Comparison of ENCODE assay signal across 27 cellular contexts in genomic region chr2:179174240-179174639, GRCh38.
"Had no signal": no experiment of that assay in that cellular context is flagged by ENCODE, and none has a peak within 500 bp of the region (broad histone marks: within the 10 kb centered on the region; RNA-seq: fewer than 3 reads in every experiment).

No MANE protein-coding gene starts in this region.

- FAIRE-seq: urothelium cell line had no signal

- ATAC-seq: stimulated activated effector memory CD8-positive, alpha-beta T cell treated with anti-CD3 and anti-CD28 coated beads, Interleukin-12 subunit alpha, Interleukin-12 subunit beta, amount 100 ng/mL, for 72 hours; stimulated activated memory B cell treated with anti-CD40 and anti-IgM and Interleukin-4, amounts not matched to agents 10 μg/mL and 1 μg/mL and 100 μg/mL, for 72 hours; stimulated activated naive B cell treated with anti-CD40 and anti-IgM and Interleukin-4, amounts not matched to agents 10 μg/mL and 1 μg/mL and 100 μg/mL, for 72 hours; stimulated activated naive CD8-positive, alpha-beta T cell treated with anti-CD3 and anti-CD28 coated beads, Interleukin-15, amount 100 ng/mL, for 72 hours; stimulated activated naive CD8-positive, alpha-beta T cell treated with anti-CD3 and anti-CD28 coated beads, Interleukin-15, Interleukin-2, amounts not matched to agents 100 U/mL and 50 U/mL, for 24 hours; upper lobe of right lung had no signal

- H3K4me1 ChIP-seq: suprapubic skin, testis, thyroid gland, upper lobe of left lung, upper lobe of right lung, uterus, vagina had no signal

- H3K27ac ChIP-seq: stomach, suprapubic skin, testis, thoracic aorta, thyroid gland, tibial artery, tibial nerve, transverse colon, upper lobe of left lung, upper lobe of right lung, uterus, vagina had no signal

- DNase-seq: stimulated activated CD4-positive, alpha-beta T cell treated with anti-CD3 and anti-CD28 coated beads, Interleukin-2, amount 100 ng/mL, for 48 hours; stimulated activated CD4-positive, alpha-beta T cell treated with anti-CD3 and anti-CD28 coated beads, Interleukin-4, amount 100 ng/mL, for 1 hour; stimulated activated CD4-positive, alpha-beta T cell treated with anti-CD3 and anti-CD28 coated beads, Interleukin-4, amount 100 ng/mL, for 24 hours; stimulated activated CD4-positive, alpha-beta T cell treated with anti-CD3 and anti-CD28 coated beads, Interleukin-4, amount 100 ng/mL, for 4 hours; stimulated activated CD8-positive, alpha-beta memory T cell treated with anti-CD3 and anti-CD28 coated beads, Interleukin-4, amount 100 ng/mL, for 48 hours; stimulated activated naive B cell treated with anti-CD40 and anti-IgM and Interleukin-4, amounts not matched to agents 10 μg/mL and 1 μg/mL and 100 μg/mL, for 72 hours; stimulated activated naive CD4-positive, alpha-beta T cell; stimulated activated naive CD4-positive, alpha-beta T cell treated with Interleukin-2 at 50 U/mL for 16 hours; stimulated activated naive CD8-positive, alpha-beta T cell treated with anti-CD3 and anti-CD28 coated beads, Interleukin-15, amount 100 ng/mL, for 72 hours; stimulated activated naive CD8-positive, alpha-beta T cell treated with anti-CD3 and anti-CD28 coated beads, Interleukin-15, Interleukin-2, amounts not matched to agents 100 U/mL and 50 U/mL, for 24 hours; stomach; substantia nigra; testis; thyroid gland; tibial artery; transverse colon; trophoblast cell; upper lobe of left lung; upper lobe of right lung; uterus had no signal

- H3K9me3 ChIP-seq: stomach, suprapubic skin, testis, thoracic aorta, thyroid gland, tibial artery, tibial nerve, transverse colon, upper lobe of left lung, upper lobe of right lung, uterus, vagina had no signal

- H3K36me3 ChIP-seq: thyroid gland, transverse colon, uterus had no signal

- H3K27me3 ChIP-seq: stomach, suprapubic skin, testis, thyroid gland, tibial artery, tibial nerve, transverse colon, upper lobe of left lung, upper lobe of right lung, uterus, vagina had no signal

- H3K4me3 ChIP-seq: stomach, suprapubic skin, testis, thoracic aorta, thyroid gland, tibial artery, tibial nerve, transverse colon, upper lobe of left lung, upper lobe of right lung, uterus, vagina had no signal
